8 cellular contexts compared by ENCODE assay signal in genomic region chr16:25031132-25031440, GRCh38. TPM values are rescaled to one million over a fixed set of nuclear protein-coding genes. Genes with fewer than 3 reads are reported as not detected.
DNase-seq lines count a peak whose midpoint lies in the region; ATAC-seq and TF ChIP-seq lines count a peak whose summit lies in the region.

No MANE protein-coding gene starts in this region.

- ATAC-seq in activated CD4-positive, alpha-beta T cell treated with anti-CD3 and anti-CD28 coated beads for 36 hours, result no peak

- H3K4me2 ChIP-seq in OCI-LY7 (ENCODE audit: low read length), result peak overlapping the region; percentile 83
- H3K4me2 ChIP-seq in hepatocyte, result peak overlapping the region; percentile 69

- 31% methylated on average over 8 of the region's 8 CpGs for WGBS in hepatocyte (ENCODE audit: low lambda C conversion rate, missing lambda C conversion rate)

- H3K9me2 ChIP-seq in OCI-LY7 (ENCODE audit: insufficient read depth, low read length) (no peaks in the 10 kb centered on the region), hepatocyte (replicated peaks; ENCODE audit: insufficient read depth) (no peaks in the 10 kb centered on the region)

- no peaks in the 10 kb centered on the region for H3K36me3 ChIP-seq in OCI-LY7 (ENCODE audit: insufficient read depth, low read length)
- H3K36me3 ChIP-seq in hepatocyte (replicated peaks; ENCODE audit: insufficient read depth, low read depth), result no peaks in the 10 kb centered on the region

- POLR2A ChIA-PET in activated CD4-positive, alpha-beta T cell treated with anti-CD3 and anti-CD28 coated beads for 36 hours (lab: Charles Lee), result interaction anchor here (0.6 kb wide), 1 partner anchor 297 kb away, joined by 3 read pairs; no protein-coding TSS in a partner anchor
- POLR2A ChIA-PET in OCI-LY7 (lab: Charles Lee), result interaction anchor here (0.6 to 2.6 kb wide), 5 partner anchors 10 to 131 kb away, joined by 3 to 17 read pairs (median 4); partner anchors contain the start of gene ARHGAP17

- no peaks in the 10 kb centered on the region for H3K36me3 Mint-ChIP-seq in activated CD4-positive, alpha-beta T cell treated with anti-CD3 and anti-CD28 coated beads for 36 hours (ENCODE audit: low read depth)

- H3K79me2 ChIP-seq in OCI-LY7 (ENCODE audit: insufficient read depth, low read depth, low read length) (no peaks in the 10 kb centered on the region), hepatocyte (peaks cover 11% of the 10 kb centered on the region)

- H4K20me1 ChIP-seq in OCI-LY7 (ENCODE audit: insufficient read depth, low read length) (no peaks in the 10 kb centered on the region), hepatocyte (ENCODE audit: insufficient read depth, poor library complexity, severe bottlenecking) (no peaks in the 10 kb centered on the region)

- H3K9me3 ChIP-seq in OCI-LY7 (ENCODE audit: low read length) (peaks cover 7% of the 10 kb centered on the region; the same call in 1 of the 2 replicates), hepatocyte (ENCODE audit: low read depth) (no peaks in the 10 kb centered on the region)

- CTCF ChIA-PET in activated CD4-positive, alpha-beta T cell treated with anti-CD3 and anti-CD28 coated beads for 36 hours (lab: Charles Lee), result interaction anchor here (0.6 to 4.4 kb wide), 3 partner anchors 15 to 67 kb away, joined by 3 to 17 read pairs (median 4); partner anchors contain the start of gene ARHGAP17
- CTCF ChIA-PET in OCI-LY7 (lab: Charles Lee; ENCODE audit: unreplicated experiment), result no interaction called here

- peaks cover 46% of the 10 kb centered on the region for H3K4me1 Mint-ChIP-seq in activated CD4-positive, alpha-beta T cell treated with anti-CD3 and anti-CD28 coated beads for 36 hours

- peak overlapping the region; percentile 70 for H3K27ac ChIP-seq in OCI-LY7 (ENCODE audit: low read depth, low read length, poor library complexity, severe bottlenecking)
- peak overlapping the region; percentile 38 for H3K27ac ChIP-seq in hepatocyte
- peak overlapping the region; percentile 73 for H3K27ac ChIP-seq in substantia nigra (ENCODE audit: low read depth, low read length, poor library complexity, severe bottlenecking)

- H3K27me3 Mint-ChIP-seq in activated CD4-positive, alpha-beta T cell treated with anti-CD3 and anti-CD28 coated beads for 36 hours, result no peaks in the 10 kb centered on the region

- no TSS peak for BruUV-seq in OCI-LY7 (replicated peaks; lab: Mats Ljungman, UMichigan)

- no peaks in the 10 kb centered on the region for H3K9me3 Mint-ChIP-seq in activated CD4-positive, alpha-beta T cell treated with anti-CD3 and anti-CD28 coated beads for 36 hours (ENCODE audit: low read depth)

- TF ChIP-seq CTCF in OCI-LY7 (conservative IDR thresholded peaks at IDR 0.05; ENCODE audit: low read length) (no peak), hepatocyte (IDR thresholded peaks at IDR 0.05; ENCODE audit: poor library complexity) (no peak)

- no peaks in the 10 kb centered on the region for H3K27me3 ChIP-seq in hepatocyte

- H3K4me3 Mint-ChIP-seq in activated CD4-positive, alpha-beta T cell treated with anti-CD3 and anti-CD28 coated beads for 36 hours, result peak overlapping the region; percentile 75

- intact Hi-C loops in activated CD4-positive, alpha-beta T cell treated with anti-CD3 and anti-CD28 coated beads for 36 hours (cut with DNase I, micrococcal nuclease), result loop anchor here (1.0 to 5.0 kb wide), 9 partner anchors 12 to 1474 kb away; partner anchors contain the start of genes ARHGAP17 (in 2 of the 2), LCMT1 (in 2 of the 2), EARS2 (in 1 of the 2) and RBBP6 (in 1 of the 2)
- intact Hi-C loops in OCI-LY7 (cut with micrococcal nuclease; ENCODE audit: unreplicated experiment), result no loop called here

- H2AFZ ChIP-seq in OCI-LY7 (ENCODE audit: low read length) (peak overlapping the region; percentile 99), hepatocyte (peak overlapping the region; percentile 41)

- DNase-seq in activated CD4-positive, alpha-beta T cell treated with anti-CD3 and anti-CD28 coated beads for 36 hours, result no peak
- DNase-seq in activated CD4-positive, alpha-beta T cell treated with anti-CD3 and anti-CD28 coated beads, Interleukin-2, amount 50 U/mL, for 48 hours, result no peak
- no peak for DNase-seq in OCI-LY7 (ENCODE audit: low spot score)
- no peak for DNase-seq in hepatocyte (ENCODE audit: low spot score)
- no peak for DNase-seq in substantia nigra (lab: John Stamatoyannopoulos, UW)
- DNase-seq in NCI-H1436 (lab: John Stamatoyannopoulos, UW), result no peak
- DNase-seq in SK-N-DZ (ENCODE audit: low spot score), result no peak
- DNase-seq in LoVo (ENCODE audit: low spot score), result no peak

- H3K4me1 ChIP-seq in OCI-LY7 (ENCODE audit: insufficient read depth, low read length, poor library complexity, severe bottlenecking), result peaks cover 30% of the 10 kb centered on the region
- no peaks in the 10 kb centered on the region for H3K4me1 ChIP-seq in hepatocyte (ENCODE audit: insufficient read depth)

- peak overlapping the region; percentile 100 for H3K27ac Mint-ChIP-seq in activated CD4-positive, alpha-beta T cell treated with anti-CD3 and anti-CD28 coated beads for 36 hours

- H3K4me3 ChIP-seq in OCI-LY7 (ENCODE audit: low read depth, low read length, poor library complexity, severe bottlenecking) (peak overlapping the region; percentile 61), hepatocyte (no peak overlapping the region)

RNA-seq across cellular contexts. Expression of gene ARHGAP17, which starts 15.9 kb away (rescaled TPM):
- total RNA-seq in activated CD4-positive, alpha-beta T cell treated with anti-CD3 and anti-CD28 coated beads for 36 hours, result 10 to 100 TPM; 55.1 to 60.4 TPM
- 31.4 and 37.1 TPM in 2 replicates for total RNA-seq in OCI-LY7 (2014; rRNA removed; shearing (Covaris generic))
- total RNA-seq in OCI-LY7 (2022), result 89.3 and 95.1 TPM in 2 replicates
- total RNA-seq in hepatocyte, result 41.0 and 50.1 TPM in 2 replicates
- polyA plus RNA-seq in hepatocyte, result 55.8 and 56.1 TPM in 2 replicates
- 21.4 and 32.6 TPM in 2 replicates for polyA plus RNA-seq in SK-N-DZ (2014; cell fraction: cytosol; rRNA removed)
- 31.4 and 47.1 TPM in 2 replicates for polyA plus RNA-seq in SK-N-DZ (2014; cell fraction: nucleus; rRNA removed)
